In the genomic region with DNA sequence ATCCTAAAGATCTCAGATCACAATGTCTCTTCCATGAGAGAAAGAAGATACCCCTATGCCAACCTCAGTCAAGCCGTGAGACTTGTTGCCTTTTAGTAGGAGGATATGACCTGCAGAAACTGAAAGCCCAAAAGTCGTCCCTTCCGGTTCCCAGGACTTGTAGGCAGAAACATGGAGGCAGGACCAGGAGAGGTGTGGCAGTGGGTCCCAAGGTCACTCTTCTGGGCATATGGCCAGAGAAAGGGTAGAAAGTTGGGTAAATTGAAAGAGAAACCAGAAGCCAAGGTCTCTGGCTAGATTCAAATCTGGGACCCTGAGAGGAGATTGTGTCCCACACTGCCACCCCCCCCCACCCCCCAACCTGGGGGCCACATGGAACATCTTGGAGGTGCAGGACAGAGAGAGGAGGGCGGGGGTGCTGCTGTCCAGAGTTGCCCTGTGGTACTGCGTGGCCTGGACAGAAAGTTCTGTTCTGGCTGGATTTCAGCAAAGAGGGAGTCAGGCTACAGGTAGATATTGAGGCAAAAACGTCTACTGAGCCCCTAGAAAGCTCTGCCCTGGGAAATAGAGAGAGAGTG, we compare ENCODE assay signal across 20 cellular contexts. TPM values are rescaled to one million over a fixed set of nuclear protein-coding genes. Genes with fewer than 3 reads are reported as not detected.
A peak's percentile ranks its signal among the peaks of the same experiment; 100 is the strongest.
DNase-seq lines count a peak whose midpoint lies in the region; ATAC-seq, FAIRE-seq and TF ChIP-seq lines count a peak whose summit lies in the region.
"Had no signal": no experiment of that assay in that cellular context is flagged by ENCODE, and none has a peak within 500 bp of the region (broad histone marks: within the 10 kb centered on the region; RNA-seq: fewer than 3 reads in every experiment).

No MANE protein-coding gene starts in this region.

- H3K27ac Mint-ChIP-seq in Calu3 (ENCODE audit: unreplicated experiment) = peak overlapping the region; percentile 67

- H2BK120ac ChIP-seq in H1 (replicated peaks; ENCODE audit: low read depth, low read length) = no peak overlapping the region

- H3K56ac ChIP-seq in H1 (replicated peaks; ENCODE audit: insufficient read length, low read depth, low read length) = no peak overlapping the region

- no peak overlapping the region for H3K4me3 ChIP-seq in H1 (ENCODE audit: extremely low read depth in 1 of 4, insufficient read depth in 2 of 4, low read depth in 3 of 4, low read length in 4 of 4)
- H3K4me3 ChIP-seq in osteoblast (ENCODE audit: insufficient read depth, low read length) = no peak overlapping the region
- H3K4me3 ChIP-seq in BE2C (ENCODE audit: low read depth, low read length) = no peak overlapping the region
- H3K4me3 ChIP-seq: BLaER1 treated with 17β-estradiol and CSF1 and Interleukin-3, amounts not matched to agents 10 nM and 100 nM had no signal

- H3K79me2 ChIP-seq in H1 (ENCODE audit: control insufficient read depth in 1 of 2, insufficient read depth in 2 of 2, low read length in 2 of 2) = no peaks in the 10 kb centered on the region
- H3K79me2 ChIP-seq in osteoblast (ENCODE audit: insufficient read depth, low read length) = no peaks in the 10 kb centered on the region

- no peak for TF ChIP-seq EP300 in H1 (IDR thresholded peaks at IDR 0.05; ENCODE audit: borderline replicate concordance in 1 of 2, low read depth in 2 of 2, low read length in 2 of 2)

- H3K23ac ChIP-seq in H1 (ENCODE audit: insufficient read length) = no peak overlapping the region

- H3K23me2 ChIP-seq in H1 (ENCODE audit: low read depth, low read length) = no peaks in the 10 kb centered on the region

- intact Hi-C loops in Calu3 (cut with micrococcal nuclease; ENCODE audit: unreplicated experiment) = loop anchor here (10.0 kb wide), 1 partner anchor 55 kb away; a partner anchor contains a TSS

- H3K4ac ChIP-seq in H1 (replicated peaks; ENCODE audit: insufficient read length, low read depth, low read length) = no peak overlapping the region

- no peak for TF ChIP-seq RAD21 in H1 (IDR thresholded peaks at IDR 0.05 in 1 of 2, conservative IDR thresholded peaks at IDR 0.05 in 1 of 2; ENCODE audit: low read depth in 2 of 2, low read length in 2 of 2)

- TF ChIP-seq CTCF in Calu3 (IDR thresholded peaks at IDR 0.05; ENCODE audit: unreplicated experiment) = no peak
- TF ChIP-seq CTCF in H1 (IDR thresholded peaks at IDR 0.05; ENCODE audit: control extremely low read depth in 1 of 3, insufficient read depth in 1 of 3, low read depth in 1 of 3, low read length in 3 of 3) = no peak
- no peak for TF ChIP-seq CTCF in osteoblast (IDR thresholded peaks at IDR 0.05; ENCODE audit: extremely low read depth, low read depth, low read length)
- TF ChIP-seq CTCF in BE2C (IDR thresholded peaks at IDR 0.05; ENCODE audit: low read depth, low read length) = no peak

- no peak for FAIRE-seq in H1 (lab: Jason Lieb, UNC)
- FAIRE-seq: GM12891, GM18507 had no signal

- H3K4me3 Mint-ChIP-seq in Calu3 (ENCODE audit: low read depth, unreplicated experiment) = no peak overlapping the region

- no peak for TF ChIP-seq POLR2A in H1 (IDR thresholded peaks at IDR 0.05; ENCODE audit: control extremely low read depth in 1 of 2, low read depth in 2 of 2, low read length in 2 of 2)

- ATAC-seq in HG03442 (IDR thresholded peaks at IDR 0.05; ENCODE audit: unreplicated experiment) (no peak), HG02798 (IDR thresholded peaks at IDR 0.05; ENCODE audit: poor library complexity, unreplicated experiment) (no peak)
- ATAC-seq: Panc1 had no signal

- WGBS in H1 (ENCODE audit: extremely low coverage in 1 of 2, insufficient coverage in 1 of 2, insufficient read length in 1 of 2, insufficient replicate concordance in 2 of 2, low coverage in 1 of 2, low lambda C conversion rate in 2 of 2, missing lambda C conversion rate in 1 of 2), 2 experiments = 75% methylated on average over 5 of the region's 6 CpGs; no CpG with 5 or more reads in 1 of the 2 experiments

- POLR2A ChIA-PET in H1 (lab: Charles Lee; ENCODE audit: partially characterized antibody) = no interaction called here

- DNase-seq in Calu3 (peak; percentile 58), OCI-M1 (lab: John Stamatoyannopoulos, UW) (peak; percentile 4), H1 (ENCODE audit: low read depth in 1 of 2, low spot score in 2 of 2) (no peak), osteoblast (ENCODE audit: insufficient read length, low spot score, missing footprints) (peak; percentile 45), superior temporal gyrus (ENCODE audit: extremely low spot score) (no peak), BE2C (no peak)
- DNase-seq: GDM1, H7, KBM-7, NCI-H146, NCI-H2081 treated with DMSO at 0.1 percent for 48 hours, NCI-H524, SHP77, SK-N-SH had no signal

- no peaks in the 10 kb centered on the region for H4K20me1 ChIP-seq in H1 (replicated peaks in 1 of 2; ENCODE audit: control insufficient read depth in 1 of 2, insufficient read depth in 2 of 2, low read length in 2 of 2)
- H4K20me1 ChIP-seq in osteoblast (ENCODE audit: insufficient read depth, low read length) = no peaks in the 10 kb centered on the region
- H4K20me1 ChIP-seq: BLaER1 treated with 17β-estradiol and CSF1 and Interleukin-3, amounts not matched to agents 10 nM and 100 nM had no signal

- H2BK5ac ChIP-seq in H1 (ENCODE audit: low read depth, low read length) = no peak overlapping the region

- no peak overlapping the region for H2AK5ac ChIP-seq in H1 (ENCODE audit: low read depth, low read length)

- H3K14ac ChIP-seq in H1 (ENCODE audit: insufficient read length) = no peak overlapping the region

- no peak overlapping the region; the same call in 1 of the 2 replicates for H4K8ac ChIP-seq in H1 (ENCODE audit: extremely low read depth, insufficient read depth, low read length)

- H3K4me2 ChIP-seq in H1 (ENCODE audit: insufficient read depth in 1 of 2, low read depth in 2 of 2, low read length in 2 of 2) = no peak overlapping the region
- no peak overlapping the region for H3K4me2 ChIP-seq in osteoblast (ENCODE audit: insufficient read depth, low read length)
- H3K4me2 ChIP-seq: BLaER1 treated with 17β-estradiol and CSF1 and Interleukin-3, amounts not matched to agents 10 nM and 100 nM; SK-N-SH had no signal

- no peak overlapping the region for H4K5ac ChIP-seq in H1 (ENCODE audit: insufficient read length, low read depth, low read length)

- no peak overlapping the region for H2AFZ ChIP-seq in H1 (ENCODE audit: low read length)
- no peak overlapping the region for H2AFZ ChIP-seq in osteoblast (ENCODE audit: low read length)

- H4K91ac ChIP-seq in H1 (replicated peaks; ENCODE audit: insufficient read length, low read length) = peak overlapping the region; percentile 54

- H3K79me1 ChIP-seq in H1 (ENCODE audit: low read depth, low read length) = no peaks in the 10 kb centered on the region

- no peak overlapping the region for H2BK20ac ChIP-seq in H1 (ENCODE audit: low read length)

- H3K9me3 ChIP-seq in H1 (ENCODE audit: insufficient read depth in 2 of 2, low read depth in 1 of 2, low read length in 1 of 2) (no peaks in the 10 kb centered on the region), osteoblast (ENCODE audit: low read depth, low read length) (no peaks in the 10 kb centered on the region), BE2C (no peaks in the 10 kb centered on the region)
- H3K9me3 ChIP-seq: SK-N-SH had no signal

- H3K18ac ChIP-seq in H1 (ENCODE audit: extremely low read depth, low read length) = no peak overlapping the region

- peaks cover 26% of the 10 kb centered on the region for H3K4me1 Mint-ChIP-seq in Calu3 (ENCODE audit: low read depth, unreplicated experiment)

- no peak overlapping the region for H2BK15ac ChIP-seq in H1 (ENCODE audit: low read length)

- peaks cover 4% of the 10 kb centered on the region for H3K36me3 Mint-ChIP-seq in Calu3 (ENCODE audit: insufficient read depth, unreplicated experiment)

- H2BK12ac ChIP-seq in H1 (ENCODE audit: low read depth, low read length) = no peak overlapping the region

- no TSS peak for BruUV-seq in Calu3 (replicated peaks; lab: Mats Ljungman, UMichigan)

- H3K9me3 Mint-ChIP-seq in Calu3 (ENCODE audit: low read depth, unreplicated experiment) = no peaks in the 10 kb centered on the region

- H3K27me3 Mint-ChIP-seq in Calu3 (ENCODE audit: unreplicated experiment) = no peaks in the 10 kb centered on the region

- no peaks in the 10 kb centered on the region for H3K36me3 ChIP-seq in H1 (ENCODE audit: control insufficient read depth in 2 of 4, insufficient read depth in 4 of 4, low read length in 3 of 4)
- H3K36me3 ChIP-seq in osteoblast (ENCODE audit: insufficient read depth, low read length) = no peaks in the 10 kb centered on the region
- no peaks in the 10 kb centered on the region for H3K36me3 ChIP-seq in BE2C
- H3K36me3 ChIP-seq: BLaER1 treated with 17β-estradiol and CSF1 and Interleukin-3, amounts not matched to agents 10 nM and 100 nM had no signal

- CTCF ChIA-PET in Calu3 (lab: Charles Lee) (no interaction called here), H1 (lab: Charles Lee; ENCODE audit: partially characterized antibody) (no interaction called here)

- H3K27me3 ChIP-seq in H1 (replicated peaks in 1 of 4; ENCODE audit: control insufficient read depth in 3 of 4, extremely low read depth in 1 of 4, insufficient read depth in 3 of 4, low read length in 3 of 4) = no peaks in the 10 kb centered on the region
- peaks cover 9% of the 10 kb centered on the region for H3K27me3 ChIP-seq in osteoblast (ENCODE audit: insufficient read depth, low read length)
- H3K27me3 ChIP-seq in BE2C = no peaks in the 10 kb centered on the region
- H3K27me3 ChIP-seq: BLaER1 treated with 17β-estradiol and CSF1 and Interleukin-3, amounts not matched to agents 10 nM and 100 nM had no signal

- no peak overlapping the region for H3K27ac ChIP-seq in H1 (ENCODE audit: low read depth, low read length)
- H3K27ac ChIP-seq in osteoblast (ENCODE audit: low read depth, low read length) = no peak overlapping the region
- H3K27ac ChIP-seq: BLaER1 treated with 17β-estradiol and CSF1 and Interleukin-3, amounts not matched to agents 10 nM and 100 nM had no signal

- peaks cover 0 to 6% (median 3%) of the 10 kb centered on the region in 4 experiments; a peak in 4 of 7 replicates for H3K4me1 ChIP-seq in H1 (replicated peaks in 1 of 4; ENCODE audit: control insufficient read depth in 3 of 4, insufficient read depth in 4 of 4, low read length in 3 of 4)
- H3K4me1 ChIP-seq in osteoblast (ENCODE audit: insufficient read depth, low read length) = peaks cover 8% of the 10 kb centered on the region
- H3K4me1 ChIP-seq in BE2C = no peaks in the 10 kb centered on the region

- no peak overlapping the region for H3K9ac ChIP-seq in H1 (replicated peaks in 1 of 4; ENCODE audit: extremely low read depth in 1 of 4, low read depth in 3 of 4, low read length in 3 of 4)
- H3K9ac ChIP-seq: BLaER1 treated with 17β-estradiol and CSF1 and Interleukin-3, amounts not matched to agents 10 nM and 100 nM; SK-N-SH had no signal

RNA-seq across cellular contexts. Expression of a gene that starts 55.4 kb away (rescaled TPM):
- 308 and 321 TPM in 2 replicates for total RNA-seq in Calu3 (2022)
- 274 and 291 TPM in 2 replicates for total RNA-seq in H1 (2021; fragmentation: NEBNext Ultra II Directional; extraction: Animal tissue kit (Norgen Biotek cat#: 25700))
- 29.9 and 39.4 TPM in 2 replicates for polyA plus RNA-seq in H1 (2011; rRNA removed)
- polyA plus RNA-seq in H1 (2011; cell fraction: cytosol; rRNA removed) = 70.9 TPM
- polyA plus RNA-seq in H1 (2011; cell fraction: nucleus; rRNA removed) = 49.5 TPM
- 115 to 172 TPM (median 160 TPM) in 4 replicates for polyA plus RNA-seq in H1 (2012, experiment 1 of 2)
- polyA plus RNA-seq in H1 (2012, experiment 2 of 2) = 9.3 TPM
- 102 TPM for polyA plus RNA-seq in H1 (2013, experiment 1 of 2)
- polyA plus RNA-seq in H1 (2013, experiment 2 of 2) = 98.2 TPM
- 141 and 144 TPM in 2 replicates for polyA minus RNA-seq in H1 (2011; rRNA and poly(A)+ RNA removed)
- polyA minus RNA-seq in H1 (2011; cell fraction: cytosol; rRNA and poly(A)+ RNA removed) = 124 TPM
- 189 TPM for polyA minus RNA-seq in H1 (2011; cell fraction: nucleus; rRNA and poly(A)+ RNA removed)
- total RNA-seq in osteoblast = 160 and 203 TPM in 2 replicates
- polyA plus RNA-seq in BE2C (2012; ENCODE audit: insufficient read depth, insufficient read length, low read depth) = 73.2 TPM

RNA-seq across cellular contexts. Expression of a gene that starts 57.7 kb away (rescaled TPM):
- total RNA-seq in Calu3 (2022) (not detected in 2 replicates), osteoblast (not detected in 2 replicates)
- not detected in 2 replicates for total RNA-seq in H1 (2021; fragmentation: NEBNext Ultra II Directional; extraction: Animal tissue kit (Norgen Biotek cat#: 25700))
- polyA plus RNA-seq in H1 (2011; rRNA removed) = 0.05 TPM in 1 of 2 replicates, not detected in the other
- 0.06 TPM for polyA plus RNA-seq in H1 (2011; cell fraction: cytosol; rRNA removed)
- 0.07 TPM for polyA plus RNA-seq in H1 (2011; cell fraction: nucleus; rRNA removed)
- 0.09 to 0.79 TPM (median 0.30 TPM) in 4 replicates for polyA plus RNA-seq in H1 (2012, experiment 1 of 2)
- polyA plus RNA-seq in H1 (2012, experiment 2 of 2) = 0.10 TPM
- 0.08 TPM for polyA plus RNA-seq in H1 (2013, experiment 1 of 2)
- polyA plus RNA-seq in H1 (2013, experiment 2 of 2) = 0.04 TPM
- not detected in 2 replicates for polyA minus RNA-seq in H1 (2011; rRNA and poly(A)+ RNA removed)
- polyA minus RNA-seq in H1 (2011; cell fraction: cytosol; rRNA and poly(A)+ RNA removed) = not detected
- not detected for polyA minus RNA-seq in H1 (2011; cell fraction: nucleus; rRNA and poly(A)+ RNA removed)
- polyA plus RNA-seq in BE2C (2012; ENCODE audit: insufficient read depth, insufficient read length, low read depth) = not detected
- total RNA-seq: H7 had no signal
- polyA plus RNA-seq: SK-N-SH had no signal

Comparison
In these comparisons a context has a peak if more than half of its experiments do, and no peak if none do; other contexts are left out.
1. DNase-seq: peak in Calu3 (single experiment), OCI-M1 (single experiment) and osteoblast (single experiment); none in H1 (0 of 2), superior temporal gyrus (single experiment) and BE2C (single experiment).